ENCODE assay signal across 9 cellular contexts in genomic region chr1:36463404-36463772, GRCh38. TPM values are rescaled to one million over a fixed set of nuclear protein-coding genes. Genes with fewer than 3 reads are reported as not detected.
DNase-seq lines count a peak whose midpoint lies in the region; ATAC-seq and TF ChIP-seq lines count a peak whose summit lies in the region.
"Had no signal": no experiment of that assay in that cellular context is flagged by ENCODE, and none has a peak within 500 bp of the region (broad histone marks: within the 10 kb centered on the region; RNA-seq: fewer than 3 reads in every experiment).

No MANE protein-coding gene starts in this region.

- peak overlapping the region; percentile 99 for H3K4me3 ChIP-seq in HAP-1
- H3K4me3 ChIP-seq in WERI-Rb-1 (ENCODE audit: low read depth, low read length), result peak overlapping the region; percentile 88
- peak overlapping the region; percentile 86 for H3K4me3 ChIP-seq in right cardiac atrium (ENCODE audit: low read length)
- H3K4me3 ChIP-seq in skeletal muscle satellite cell (ENCODE audit: low read length), result peak overlapping the region; percentile 84

- H3K9ac ChIP-seq in skeletal muscle satellite cell (ENCODE audit: low read depth, low read length), result peak overlapping the region; percentile 85

- peak in 1 of 2 donors; percentile 1 for ATAC-seq in right cardiac atrium
- no peak for ATAC-seq in GM18858 (IDR thresholded peaks at IDR 0.05; ENCODE audit: unreplicated experiment)
- no peak for ATAC-seq in HG02623 (IDR thresholded peaks at IDR 0.05; ENCODE audit: unreplicated experiment)

- DNase-seq in HAP-1 (ENCODE audit: low spot score in 2 of 2) (no peak), WERI-Rb-1 (no peak), right cardiac atrium (no peak), Kasumi-1 (lab: John Stamatoyannopoulos, UW) (no peak)
- no peak for DNase-seq in stimulated activated CD4-positive, alpha-beta T cell treated with anti-CD3 and anti-CD28 coated beads, Interleukin-4, amount 100 ng/mL, for 4 hours
- DNase-seq: kidney glomerular epithelial cell had no signal

- H3K4me1 ChIP-seq in HAP-1 (peaks cover 20% of the 10 kb centered on the region), right cardiac atrium (ENCODE audit: control insufficient read depth, insufficient read depth, low read length) (peaks cover 3% of the 10 kb centered on the region), skeletal muscle satellite cell (ENCODE audit: control insufficient read depth, insufficient read depth, low read length) (peaks cover 17% of the 10 kb centered on the region)

- WGBS in right cardiac atrium, result 19% methylated on average over 5 of the region's 5 CpGs

- H3K9me3 ChIP-seq in HAP-1 (0 out of 2 replicates have a peak, but pooled peaks cover 2% of the 10 kb centered on the region), WERI-Rb-1 (ENCODE audit: severe bottlenecking) (no peaks in the 10 kb centered on the region), right cardiac atrium (ENCODE audit: control insufficient read depth, low read length) (no peaks in the 10 kb centered on the region), skeletal muscle satellite cell (replicated peaks; ENCODE audit: low read length) (no peaks in the 10 kb centered on the region)

- H3K27ac ChIP-seq in WERI-Rb-1 (peak overlapping the region; percentile 90), right cardiac atrium (ENCODE audit: low read length) (no peak overlapping the region)

- H3K4me2 ChIP-seq in skeletal muscle satellite cell (ENCODE audit: low read length), result peak overlapping the region; percentile 97

- H3K36me3 ChIP-seq in HAP-1 (replicated peaks) (peaks cover 40% of the 10 kb centered on the region), WERI-Rb-1 (peaks cover 43% of the 10 kb centered on the region), skeletal muscle satellite cell (ENCODE audit: insufficient read depth, low read length) (peaks cover 35% of the 10 kb centered on the region)

- in situ Hi-C loops in HAP-1 (cut with MboI; ENCODE audit: low sequenced_read_pairs), result no loop called here

- TF ChIP-seq CTCF in WERI-Rb-1 (IDR thresholded peaks at IDR 0.05; ENCODE audit: low read depth, low read length), result no peak

- no peaks in the 10 kb centered on the region for H3K27me3 ChIP-seq in HAP-1 (ENCODE audit: low read depth)
- no peaks in the 10 kb centered on the region for H3K27me3 ChIP-seq in WERI-Rb-1 (ENCODE audit: insufficient read depth, low read depth, severe bottlenecking)
- no peaks in the 10 kb centered on the region for H3K27me3 ChIP-seq in right cardiac atrium (ENCODE audit: control insufficient read depth, insufficient read depth)
- H3K27me3 ChIP-seq in skeletal muscle satellite cell (ENCODE audit: control insufficient read depth, insufficient read depth, low read length), result no peaks in the 10 kb centered on the region

- intact Hi-C loops in right cardiac atrium (cut with DNase I), result no loop called here

RNA-seq across cellular contexts. Expression of gene MRPS15, which starts 0.8 kb away (rescaled TPM):
- 10 to 100 TPM; 86.7 to 91.7 (median 89.2) TPM for total RNA-seq in right cardiac atrium
- polyA plus RNA-seq in right cardiac atrium, result 206 TPM
- 89.1 and 103 TPM in 2 replicates for total RNA-seq in skeletal muscle satellite cell (2012; rRNA removed)

RNA-seq across cellular contexts. Expression of gene OSCP1, which starts 13.1 kb away (rescaled TPM):
- total RNA-seq in right cardiac atrium, result 10 to 100 TPM in 1 of 4 donors, 1 to 10 TPM in 3; 7.3 to 10.2 (median 8.5) TPM
- polyA plus RNA-seq in right cardiac atrium, result 6.7 TPM
- 7.4 and 10.1 TPM in 2 replicates for total RNA-seq in skeletal muscle satellite cell (2012; rRNA removed)

RNA-seq across cellular contexts. Expression of gene CSF3R, which starts 19.3 kb away (rescaled TPM):
- 10 to 100 TPM in 1 of 4 donors, 1 to 10 TPM in 3; 5.0 to 10.9 (median 5.9) TPM for total RNA-seq in right cardiac atrium
- 4.0 TPM for polyA plus RNA-seq in right cardiac atrium
- not detected in 2 replicates for total RNA-seq in skeletal muscle satellite cell (2012; rRNA removed)
